Comparison of ENCODE assay signal across 8 cellular contexts in genomic region chr12:12611512-12612306, GRCh38. TPM values are rescaled to one million over a fixed set of nuclear protein-coding genes. Genes with fewer than 3 reads are reported as not detected.
DNase-seq lines count a peak whose midpoint lies in the region; ATAC-seq and TF ChIP-seq lines count a peak whose summit lies in the region.

TSS of gene CREBL2 (plus strand) at chr12:12611876. CDS start at chr12:12612173, 297 bp downstream.

- intact Hi-C loops in Right ventricle myocardium inferior (cut with DNase I) (loop anchor here (5.0 kb wide), 1 partner anchor 106 kb away; the partner anchor contains the start of gene CDKN1B), ovary (cut with DNase I) (loop anchor here in 2 of 4 donors (5.0 kb wide), 2 partner anchors 49 to 86 kb away; partner anchors contain the start of genes DUSP16 (in 1 of the 2) and GPR19 (in 1 of the 2)), thyroid gland (cut with DNase I) (no loop called here)

- no peaks in the 10 kb centered on the region for H3K27me3 ChIP-seq in ovary
- no peaks in the 10 kb centered on the region for H3K27me3 ChIP-seq in thyroid gland

- peak within 1 kb of the TSS; percentile 59 for H3K4me3 ChIP-seq in ovary
- H3K4me3 ChIP-seq in thyroid gland (replicated peaks in 1 of 3) = peak within 1 kb of the TSS in 2 of 3 donors; percentile 45 to 85

- H3K9me3 ChIP-seq in ovary = no peaks in the 10 kb centered on the region
- H3K9me3 ChIP-seq in thyroid gland = no peaks in the 10 kb centered on the region

- POLR2A ChIA-PET in GM10248 (lab: Yijun Ruan, JAX) = interaction anchor here (1.0 kb wide), 1 partner anchor 114 kb away, joined by 7 read pairs; no protein-coding TSS in a partner anchor

- peaks cover 6% of the 10 kb centered on the region for H3K4me1 ChIP-seq in ovary (ENCODE audit: insufficient read depth)
- H3K4me1 ChIP-seq in thyroid gland = peaks cover 15 to 19% of the 10 kb centered on the region in 2 donors

- DNase-seq in GM10248 (ENCODE audit: extremely low spot score) (peak; percentile 88), NCI-H1092 treated with DMSO at 0.1 percent for 48 hours (lab: John Stamatoyannopoulos, UW) (peak; percentile 98), SW 1271 (lab: John Stamatoyannopoulos, UW) (peak; percentile 92 to 99), Right ventricle myocardium inferior (ENCODE audit: missing footprints) (peak; percentile 96), ovary (peak; percentile 95 to 98 (median 96)), thyroid gland (peak; percentile 97)
- DNase-seq in activated naive CD8-positive, alpha-beta T cell treated with anti-CD3 and anti-CD28 coated beads, Interleukin-2, amount 50 U/mL, for 16 hours (ENCODE audit: low read depth, low spot score) = peak; percentile 67

- no peaks in the 10 kb centered on the region for H3K36me3 ChIP-seq in ovary
- no peaks in the 10 kb centered on the region for H3K36me3 ChIP-seq in thyroid gland

- TF ChIP-seq POLR2A in ovary (IDR thresholded peaks at IDR 0.05) (peak; percentile 63), thyroid gland (IDR thresholded peaks at IDR 0.05) (peak in 1 of 2 donors; percentile 85)

- ATAC-seq in HG02588 (IDR thresholded peaks at IDR 0.05; ENCODE audit: unreplicated experiment) = peak; percentile 78
- peak; percentile 98 for ATAC-seq in Right ventricle myocardium inferior

- TF ChIP-seq CTCF in GM10248 (IDR thresholded peaks at IDR 0.05; ENCODE audit: control extremely low read depth, extremely low read depth, low read depth, missing control alignments) = no peak
- TF ChIP-seq CTCF in ovary (IDR thresholded peaks at IDR 0.05) = no peak
- no peak for TF ChIP-seq CTCF in thyroid gland (IDR thresholded peaks at IDR 0.05)

- CTCF ChIA-PET in GM10248 (lab: Yijun Ruan, JAX) = interaction anchor here (0.7 to 1.5 kb wide), 5 partner anchors 34 to 235 kb away, joined by 3 to 6 read pairs (median 4); no protein-coding TSS in a partner anchor

- peak; percentile 83 for TF ChIP-seq EP300 in ovary (IDR thresholded peaks at IDR 0.05)

- 1% methylated on average over 47 to 51 of the region's 51 CpGs for WGBS in ovary, 3 donors
- whole genome bisulfite sequencing in thyroid gland, 2 donors = 0 to 1% methylated on average over 35 to 42 of the region's 51 CpGs

- peak within 1 kb of the TSS; percentile 56 to 92 for H3K27ac ChIP-seq in ovary
- H3K27ac ChIP-seq in thyroid gland = peak within 1 kb of the TSS; percentile 75 to 95 (median 87)

RNA-seq across cellular contexts. Expression of gene CREBL2, which starts in this region (rescaled TPM):
- total RNA-seq in Right ventricle myocardium inferior (15.9 TPM), ovary (10 to 100 TPM; 23.7 to 46.6 (median 38.2) TPM), thyroid gland (10 to 100 TPM; 67.8 to 84.3 (median 74.0) TPM)
- 10 to 100 TPM; 34.7 to 58.9 TPM for polyA plus RNA-seq in ovary

Comparison
In these comparisons a context has a peak if more than half of its experiments do, and no peak if none do; other contexts are left out.
1. Peak in every context shown above with its lines: DNase-seq, ATAC-seq, H3K4me3 ChIP-seq and H3K27ac ChIP-seq.